Comparison of ENCODE assay signal across 9 cellular contexts in the genomic region with DNA sequence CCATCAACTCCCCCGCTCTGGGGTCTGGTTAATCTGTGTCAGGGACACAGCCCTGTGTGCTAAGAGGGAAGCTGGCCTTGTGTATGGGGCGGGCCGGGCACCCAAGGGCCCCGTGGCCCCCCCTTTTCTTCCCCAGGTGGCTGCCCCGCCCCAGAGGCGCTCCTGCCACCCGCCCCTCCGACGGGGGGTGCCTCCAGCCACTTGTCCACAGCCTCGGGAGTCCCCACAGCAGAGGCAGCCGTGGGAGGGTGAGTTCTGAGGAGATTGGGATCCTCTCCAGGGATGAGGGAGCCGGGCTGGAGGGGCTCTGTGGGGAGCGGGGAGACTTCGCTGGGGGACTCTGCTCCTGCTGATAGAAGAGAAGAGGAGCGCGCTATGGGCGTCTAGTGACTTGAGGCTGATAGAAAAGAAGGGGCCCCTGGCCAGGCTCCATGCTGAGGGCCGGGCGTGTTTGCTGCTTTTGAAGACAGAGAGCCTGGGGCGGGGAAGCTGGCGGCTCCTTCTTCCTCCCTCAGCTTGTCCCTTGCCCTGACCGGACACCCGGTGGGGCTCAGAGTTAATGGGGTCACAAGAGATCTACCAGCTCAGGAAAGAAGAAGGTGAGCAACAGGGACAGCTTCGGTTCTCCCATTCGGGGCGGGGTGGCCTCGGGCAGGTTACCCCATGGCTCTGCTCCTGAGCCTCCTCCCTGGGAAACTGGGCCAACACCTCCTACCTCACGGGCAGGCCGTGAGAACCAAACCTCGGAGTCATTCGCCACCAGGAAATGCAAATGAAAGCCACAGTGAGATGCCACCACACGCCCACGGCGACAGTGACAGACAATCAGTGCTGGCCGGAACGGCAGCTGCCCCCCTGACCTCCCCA.
DNase-seq lines count a peak whose midpoint lies in the region; ATAC-seq and TF ChIP-seq lines count a peak whose summit lies in the region.
"Had no signal": no experiment of that assay in that cellular context is flagged by ENCODE, and none has a peak within 500 bp of the region (broad histone marks: within the 10 kb centered on the region; RNA-seq: fewer than 3 reads in every experiment).

No MANE protein-coding gene starts in this region.

- TF ChIP-seq RAD21 in IMR-90 (IDR thresholded peaks at IDR 0.05; ENCODE audit: low read length), result no peak

- no peaks in the 10 kb centered on the region for H3K79me1 ChIP-seq in IMR-90 (ENCODE audit: low read depth in 1 of 2, low read length in 2 of 2)

- no peak overlapping the region for H3K4me2 ChIP-seq in IMR-90 (ENCODE audit: low read depth, low read length)

- H3K4me3 ChIP-seq in IMR-90 (ENCODE audit: insufficient read depth, low read depth, low read length) (no peak overlapping the region), sigmoid colon (no peak overlapping the region)

- peak overlapping the region; percentile 40 for H3K14ac ChIP-seq in IMR-90 (replicated peaks; ENCODE audit: low read depth, low read length)

- no peaks in the 10 kb centered on the region for H4K20me1 ChIP-seq in IMR-90 (ENCODE audit: insufficient read depth, low read length)

- peak overlapping the region; percentile 23; the same call in 1 of the 3 replicates for H2BK15ac ChIP-seq in IMR-90 (ENCODE audit: low read depth, low read length)

- TF ChIP-seq CTCF in CD14-positive monocyte (IDR thresholded peaks at IDR 0.05) (no peak), IMR-90 (conservative IDR thresholded peaks at IDR 0.05; ENCODE audit: low read depth, low read length) (no peak), sigmoid colon (IDR thresholded peaks at IDR 0.05) (no peak)

- H3K27ac ChIP-seq in IMR-90 (ENCODE audit: insufficient read depth, low read length), result no peak overlapping the region; the same call in 1 of the 2 replicates
- no peak overlapping the region for H3K27ac ChIP-seq in sigmoid colon

- BruUV-seq in IMR-90 (replicated peaks; lab: Mats Ljungman, UMichigan), result no TSS peak

- TF ChIP-seq POLR2A in IMR-90 (IDR thresholded peaks at IDR 0.05; ENCODE audit: low read depth, low read length) (no peak), sigmoid colon (IDR thresholded peaks at IDR 0.05) (no peak)

- H2BK120ac ChIP-seq in IMR-90 (ENCODE audit: low read depth, low read length), result peak overlapping the region; percentile 86

- peak overlapping the region; percentile 62 for H2BK5ac ChIP-seq in IMR-90 (ENCODE audit: low read depth, low read length, poor library complexity, severe bottlenecking)

- H3K27me3 ChIP-seq in IMR-90 (ENCODE audit: control insufficient read depth, insufficient read depth, low read length), result peaks cover 11% of the 10 kb centered on the region
- peaks cover 0 to 11% (median 0%) of the 10 kb centered on the region in 3 donors for H3K27me3 ChIP-seq in sigmoid colon

- peaks cover 2% of the 10 kb centered on the region; the same call in 1 of the 2 replicates for H3K9me1 ChIP-seq in IMR-90 (ENCODE audit: insufficient read depth, low read length)

- peaks cover 37 to 70% (median 48%) of the 10 kb centered on the region in 3 donors for H3K27me3 Mint-ChIP-seq in CD14-positive monocyte (ENCODE audit: low read depth in 3 of 3)
- peaks cover 0 to 15% of the 10 kb centered on the region in 2 donors for H3K27me3 Mint-ChIP-seq in natural killer cell treated with Interleukin-12 subunit alpha and Interleukin-12 subunit beta and Interleukin-15 and Interleukin-18, amount 100 ng/mL, for 72 hours

- peaks cover 16% of the 10 kb centered on the region for H3K4me1 ChIP-seq in IMR-90 (ENCODE audit: control insufficient read depth, insufficient read depth, low read length)
- H3K4me1 ChIP-seq in sigmoid colon, result peaks cover 0 to 28% (median 14%) of the 10 kb centered on the region in 4 donors

- no peak for ATAC-seq in IMR-90 (ENCODE audit: low read depth)
- peak; percentile 49 to 71 for ATAC-seq in natural killer cell treated with Interleukin-12 subunit alpha and Interleukin-12 subunit beta and Interleukin-15 and Interleukin-18, amount 100 ng/mL, for 72 hours
- no peak for ATAC-seq in HG02938 (IDR thresholded peaks at IDR 0.05; ENCODE audit: unreplicated experiment)

- no peak for DNase-seq in CD14-positive monocyte (ENCODE audit: low spot score)
- no peak for DNase-seq in IMR-90
- peak; percentile 41 for DNase-seq in activated gamma-delta T cell treated with Interleukin-2 at 50 U/mL for 16 hours
- peak; percentile 67 for DNase-seq in natural killer cell treated with Interleukin-12 subunit alpha and Interleukin-12 subunit beta and Interleukin-15 and Interleukin-18, amount 100 ng/mL, for 72 hours (ENCODE audit: low spot score)
- no peak for DNase-seq in KBM-7
- no peak for DNase-seq in sigmoid colon
- no peak for DNase-seq in amygdala (lab: John Stamatoyannopoulos, UW)
- DNase-seq: NCI-H2029 treated with DMSO at 0.1 percent for 48 hours had no signal

- peak overlapping the region; percentile 62; the same call in 1 of the 2 replicates for H3K18ac ChIP-seq in IMR-90 (ENCODE audit: low read depth, low read length)

- peak overlapping the region; percentile 84 to 99 (median 97) for H3K27ac Mint-ChIP-seq in CD14-positive monocyte
- peak overlapping the region; percentile 64 to 77 for H3K27ac Mint-ChIP-seq in natural killer cell treated with Interleukin-12 subunit alpha and Interleukin-12 subunit beta and Interleukin-15 and Interleukin-18, amount 100 ng/mL, for 72 hours

- peak overlapping the region; percentile 56 for H2AK5ac ChIP-seq in IMR-90 (ENCODE audit: low read depth, low read length)

- H3K56ac ChIP-seq in IMR-90 (ENCODE audit: extremely low read depth, insufficient read depth, low read length), result no peak overlapping the region

- intact Hi-C loops in CD14-positive monocyte (cut with micrococcal nuclease), result loop anchor here in 1 of 2 donors (1.0 to 5.0 kb wide), 4 partner anchors 16 to 122 kb away; a partner anchor contains a TSS
- intact Hi-C loops in IMR-90 (cut with micrococcal nuclease), result no loop called here
- intact Hi-C loops in sigmoid colon (cut with DNase I), result loop anchor here (2.0 kb wide), 1 partner anchor 31 kb away; no protein-coding TSS in a partner anchor

- peak overlapping the region; percentile 31; the same call in 1 of the 2 replicates for H3K23ac ChIP-seq in IMR-90 (ENCODE audit: low read depth, low read length)

- peak overlapping the region; percentile 65 for H4K91ac ChIP-seq in IMR-90 (ENCODE audit: insufficient read depth, low read depth, low read length)

- peaks cover 0 to 7% (median 0%) of the 10 kb centered on the region in 7 donors for H3K9me3 Mint-ChIP-seq in CD14-positive monocyte
- no peaks in the 10 kb centered on the region for H3K9me3 Mint-ChIP-seq in natural killer cell treated with Interleukin-12 subunit alpha and Interleukin-12 subunit beta and Interleukin-15 and Interleukin-18, amount 100 ng/mL, for 72 hours

- H4K8ac ChIP-seq in IMR-90 (ENCODE audit: low read depth in 2 of 2, low read length in 2 of 2), result peak overlapping the region; percentile 34 to 86; a peak in 3 of 4 replicates

- CTCF ChIA-PET in IMR-90 (lab: Yijun Ruan, JAX), result interaction anchor here (1.2 kb wide), 1 partner anchor 10 kb away, joined by 3 read pairs; no protein-coding TSS in a partner anchor

- peaks cover 2 to 11% of the 10 kb centered on the region in 2 donors for H3K36me3 Mint-ChIP-seq in CD14-positive monocyte
- H3K36me3 Mint-ChIP-seq in natural killer cell treated with Interleukin-12 subunit alpha and Interleukin-12 subunit beta and Interleukin-15 and Interleukin-18, amount 100 ng/mL, for 72 hours, result no peaks in the 10 kb centered on the region

- H4K5ac ChIP-seq in IMR-90 (ENCODE audit: low read depth, low read length), result peak overlapping the region; percentile 50

- dilution Hi-C loops in IMR-90 (cut with HindIII; ENCODE audit: low sequenced_read_pairs, unreplicated experiment), result no loop called here

- H2AFZ ChIP-seq in IMR-90 (replicated peaks; ENCODE audit: low read length, poor library complexity), result peak overlapping the region; percentile 95

- H3K9me3 ChIP-seq in IMR-90 (ENCODE audit: control insufficient read depth, insufficient read depth, low read length), result no peaks in the 10 kb centered on the region
- no peaks in the 10 kb centered on the region for H3K9me3 ChIP-seq in sigmoid colon

- H3K9ac ChIP-seq in IMR-90 (ENCODE audit: low read depth, low read length), result 0 out of 2 replicates have a peak overlapping the region, but pooled peaks have one; percentile 14

- POLR2A ChIA-PET in IMR-90 (lab: Charles Lee; ENCODE audit: unreplicated experiment), result no interaction called here

- 72% methylated on average over 9 of the region's 36 CpGs; no CpG with 5 or more reads in 1 of the 2 experiments for WGBS in IMR-90 (ENCODE audit: extremely low coverage in 2 of 2, insufficient read length in 1 of 2), 2 experiments
- 13 to 50% methylated on average over 36 of the region's 36 CpGs for WGBS in sigmoid colon, 2 donors

- peaks cover 51% of the 10 kb centered on the region for H3K4me1 Mint-ChIP-seq in CD14-positive monocyte
- H3K4me1 Mint-ChIP-seq in natural killer cell treated with Interleukin-12 subunit alpha and Interleukin-12 subunit beta and Interleukin-15 and Interleukin-18, amount 100 ng/mL, for 72 hours (ENCODE audit: low read depth in 2 of 2), result peaks cover 49 to 56% of the 10 kb centered on the region in 2 donors

- peak overlapping the region; percentile 44 for H3K4ac ChIP-seq in IMR-90 (ENCODE audit: low read depth, low read length)

- H2AK9ac ChIP-seq in IMR-90 (replicated peaks; ENCODE audit: low read depth, low read length, poor library complexity), result peak overlapping the region; percentile 99

- H3K4me3 Mint-ChIP-seq in CD14-positive monocyte, result peak overlapping the region; percentile 68 to 75
- H3K4me3 Mint-ChIP-seq in natural killer cell treated with Interleukin-12 subunit alpha and Interleukin-12 subunit beta and Interleukin-15 and Interleukin-18, amount 100 ng/mL, for 72 hours, result peak overlapping the region; percentile 88

- H3K36me3 ChIP-seq in IMR-90 (ENCODE audit: control insufficient read depth, insufficient read depth, low read length) (no peaks in the 10 kb centered on the region), sigmoid colon (no peaks in the 10 kb centered on the region)

- peak overlapping the region; percentile 16; the same call in 1 of the 2 replicates for H2BK20ac ChIP-seq in IMR-90 (ENCODE audit: low read depth, low read length)

- TF ChIP-seq EP300 in sigmoid colon (IDR thresholded peaks at IDR 0.05), result no peak

- in situ Hi-C loops in IMR-90 (cut with MboI; ENCODE audit: low sequenced_read_pairs) (no loop called here), KBM-7 (cut with MboI; ENCODE audit: low pct_unique_long_range_greater_than_20kb, low sequenced_read_pairs) (no loop called here)

TF ChIP-seq in IMR-90, 13 proteins besides CTCF, POLR2A, EP300 and RAD21 (continues in another document):
- TF ChIP-seq, protein P1, sequence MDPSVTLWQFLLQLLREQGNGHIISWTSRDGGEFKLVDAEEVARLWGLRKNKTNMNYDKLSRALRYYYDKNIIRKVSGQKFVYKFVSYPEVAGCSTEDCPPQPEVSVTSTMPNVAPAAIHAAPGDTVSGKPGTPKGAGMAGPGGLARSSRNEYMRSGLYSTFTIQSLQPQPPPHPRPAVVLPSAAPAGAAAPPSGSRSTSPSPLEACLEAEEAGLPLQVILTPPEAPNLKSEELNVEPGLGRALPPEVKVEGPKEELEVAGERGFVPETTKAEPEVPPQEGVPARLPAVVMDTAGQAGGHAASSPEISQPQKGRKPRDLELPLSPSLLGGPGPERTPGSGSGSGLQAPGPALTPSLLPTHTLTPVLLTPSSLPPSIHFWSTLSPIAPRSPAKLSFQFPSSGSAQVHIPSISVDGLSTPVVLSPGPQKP (IDR thresholded peaks at IDR 0.05; ENCODE audit: borderline replicate concordance, low read depth, low read length), result no peak

Comparison
In these comparisons a context has a peak if more than half of its experiments do, and no peak if none do; other contexts are left out.
1. DNase-seq: peak in activated gamma-delta T cell treated with Interleukin-2 at 50 U/mL for 16 hours (single experiment) and natural killer cell treated with Interleukin-12 subunit alpha and Interleukin-12 subunit beta and Interleukin-15 and Interleukin-18, amount 100 ng/mL, for 72 hours (single experiment); none in CD14-positive monocyte (single experiment), IMR-90 (single experiment), KBM-7 (single experiment), sigmoid colon (single experiment) and amygdala (0 of 56).
2. ATAC-seq: peak in natural killer cell treated with Interleukin-12 subunit alpha and Interleukin-12 subunit beta and Interleukin-15 and Interleukin-18, amount 100 ng/mL, for 72 hours (2 of 2); none in IMR-90 (single experiment) and HG02938 (single experiment).